In the genomic region with DNA sequence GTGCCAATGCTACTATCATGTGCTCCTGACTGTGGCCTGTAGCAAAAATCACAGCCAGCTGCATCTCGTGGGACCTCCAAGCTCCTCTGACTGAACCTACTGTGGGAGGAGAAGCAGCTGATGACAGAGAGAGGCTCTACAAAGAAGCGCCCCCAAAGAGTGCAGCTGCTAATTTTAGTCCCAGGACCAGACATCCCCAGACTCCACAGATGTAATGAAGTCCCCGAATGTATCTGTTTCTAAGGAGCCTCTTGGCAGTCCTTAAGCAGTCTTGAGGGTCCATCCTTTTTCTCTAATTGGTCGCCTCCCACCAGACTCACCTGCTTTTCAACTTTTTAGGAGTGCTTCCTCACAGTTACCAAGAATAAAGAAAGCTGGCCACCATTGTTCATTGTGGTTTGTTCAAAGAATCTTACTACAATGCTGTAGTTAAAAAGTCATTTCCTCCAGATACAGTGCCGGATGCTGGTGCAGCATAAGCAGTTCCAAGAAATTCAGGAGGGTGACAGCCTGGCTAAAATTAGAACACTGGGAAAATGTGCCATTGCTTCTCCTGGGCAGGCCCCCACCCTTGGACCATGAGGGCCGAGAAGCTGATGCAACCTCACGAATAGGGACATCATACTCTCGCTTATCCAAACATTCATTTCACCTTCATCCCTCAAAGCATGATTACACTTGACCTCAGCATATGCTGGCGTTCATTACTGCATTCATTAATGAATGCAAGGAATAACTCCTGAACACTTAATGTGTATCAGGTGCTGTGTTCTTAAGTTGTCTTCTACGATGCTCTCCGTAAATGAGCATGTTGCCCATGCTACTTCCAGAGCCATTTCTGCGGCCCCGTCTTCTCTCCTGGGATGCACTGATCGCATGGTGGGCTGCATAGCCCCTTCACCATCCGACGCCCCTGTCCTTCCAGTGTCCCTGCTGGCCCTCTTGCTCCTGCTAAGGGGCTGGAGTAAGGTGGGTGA, we compare ENCODE assay signal across 10 cellular contexts.
DNase-seq lines count a peak whose midpoint lies in the region; ATAC-seq and TF ChIP-seq lines count a peak whose summit lies in the region.
"Had no signal": no experiment of that assay in that cellular context is flagged by ENCODE, and none has a peak within 500 bp of the region (broad histone marks: within the 10 kb centered on the region; RNA-seq: fewer than 3 reads in every experiment).

No MANE protein-coding gene starts in this region.

- peaks cover 89% of the 10 kb centered on the region for H3K4me1 Mint-ChIP-seq in T-helper 1 cell treated with Interleukin-12 subunit alpha and Interleukin-12 subunit beta and Interleukin-4 antibody, amounts not matched to agents 30 μg/mL and 1 μg/mL, for 36 hours (ENCODE audit: low read depth)
- H3K4me1 Mint-ChIP-seq in nephron (peaks cover 39% of the 10 kb centered on the region), endodermal cell (peaks cover 3% of the 10 kb centered on the region)

- H3K79me1 ChIP-seq in trophoblast cell (ENCODE audit: low read length), result no peaks in the 10 kb centered on the region

- no peak overlapping the region for H2BK12ac ChIP-seq in trophoblast cell (ENCODE audit: low read length)

- H4K20me1 ChIP-seq in BLaER1 treated with 17β-estradiol and CSF1 and Interleukin-3, amounts not matched to agents 10 nM and 100 nM, result no peaks in the 10 kb centered on the region

- no peak for ATAC-seq in HG02938 (IDR thresholded peaks at IDR 0.05; ENCODE audit: unreplicated experiment)
- ATAC-seq: PC-3 had no signal

- H3K36me3 Mint-ChIP-seq in T-helper 1 cell treated with Interleukin-12 subunit alpha and Interleukin-12 subunit beta and Interleukin-4 antibody, amounts not matched to agents 30 μg/mL and 1 μg/mL, for 36 hours (ENCODE audit: low read depth), result peaks cover 16% of the 10 kb centered on the region
- H3K36me3 Mint-ChIP-seq in nephron (ENCODE audit: low read depth), result no peaks in the 10 kb centered on the region
- H3K36me3 Mint-ChIP-seq in endodermal cell (ENCODE audit: low read depth), result no peaks in the 10 kb centered on the region

- peak overlapping the region; percentile 58 for H3K4me3 Mint-ChIP-seq in T-helper 1 cell treated with Interleukin-12 subunit alpha and Interleukin-12 subunit beta and Interleukin-4 antibody, amounts not matched to agents 30 μg/mL and 1 μg/mL, for 36 hours
- H3K4me3 Mint-ChIP-seq in nephron (peak overlapping the region in 1 of 3 experiments; percentile 4), endodermal cell (no peak overlapping the region)

- WGBS in trophoblast cell (ENCODE audit: extremely low coverage, insufficient coverage, insufficient read length), result no CpG with 5 or more reads among the region's 16 CpGs
- 90 to 94% methylated on average over 5 to 16 of the region's 16 CpGs for WGBS in endodermal cell (ENCODE audit: insufficient coverage in 1 of 2, insufficient read length in 1 of 2), 2 experiments

- peak overlapping the region; percentile 14 to 85 (median 64) for H3K27ac ChIP-seq in BLaER1 treated with 17β-estradiol and CSF1 and Interleukin-3, amounts not matched to agents 10 nM and 100 nM
- no peak overlapping the region for H3K27ac ChIP-seq in brain microvascular endothelial cell
- H3K27ac ChIP-seq in trophoblast cell (ENCODE audit: low read depth, low read length), result no peak overlapping the region
- no peak overlapping the region for H3K27ac ChIP-seq in endodermal cell (ENCODE audit: low read depth, low read length)

- no peak overlapping the region for H3K4me3 ChIP-seq in BLaER1 treated with 17β-estradiol and CSF1 and Interleukin-3, amounts not matched to agents 10 nM and 100 nM
- H3K4me3 ChIP-seq in brain microvascular endothelial cell (ENCODE audit: low read depth, low read length) (no peak overlapping the region), trophoblast cell (ENCODE audit: low read depth, low read length) (no peak overlapping the region), endodermal cell (ENCODE audit: low read length) (no peak overlapping the region)

- no peak overlapping the region for H2AK5ac ChIP-seq in trophoblast cell (ENCODE audit: low read length)

- no peak overlapping the region for H4K8ac ChIP-seq in trophoblast cell (ENCODE audit: low read depth, low read length)

- no peak for TF ChIP-seq CTCF in brain microvascular endothelial cell (IDR thresholded peaks at IDR 0.05; ENCODE audit: low read depth, low read length, missing control alignments)
- no peak for TF ChIP-seq CTCF in nephron (IDR thresholded peaks at IDR 0.05; ENCODE audit: unreplicated experiment in 3 of 3)
- TF ChIP-seq CTCF in endodermal cell (conservative IDR thresholded peaks at IDR 0.05), result no peak

- no peak overlapping the region for H4K91ac ChIP-seq in trophoblast cell (ENCODE audit: low read depth, low read length)

- H3K27ac Mint-ChIP-seq in T-helper 1 cell treated with Interleukin-12 subunit alpha and Interleukin-12 subunit beta and Interleukin-4 antibody, amounts not matched to agents 30 μg/mL and 1 μg/mL, for 36 hours, result peak overlapping the region; percentile 99
- H3K27ac Mint-ChIP-seq in nephron, result peak overlapping the region; percentile 20 to 59 (median 27)
- H3K27ac Mint-ChIP-seq in endodermal cell, result no peak overlapping the region

- H4K12ac ChIP-seq in trophoblast cell (ENCODE audit: low read depth, low read length), result no peak overlapping the region

- H3K23ac ChIP-seq in trophoblast cell (ENCODE audit: low read length), result no peak overlapping the region

- no peak overlapping the region for H3K14ac ChIP-seq in trophoblast cell (ENCODE audit: low read length)

- no peak overlapping the region for H2BK5ac ChIP-seq in trophoblast cell (ENCODE audit: low read depth, low read length, poor library complexity)

- peak overlapping the region in 8 of 11 experiments; percentile 5 to 78 (median 41); a peak in 13 of 22 replicates for H3K9ac ChIP-seq in BLaER1 treated with 17β-estradiol and CSF1 and Interleukin-3, amounts not matched to agents 10 nM and 100 nM
- H3K9ac ChIP-seq in trophoblast cell (ENCODE audit: low read length) (no peak overlapping the region), endodermal cell (ENCODE audit: extremely low read depth, low read length, poor library complexity, severe bottlenecking) (no peak overlapping the region)

- peaks cover 47 to 89% (median 54%) of the 10 kb centered on the region in 10 experiments for H3K4me1 ChIP-seq in BLaER1 treated with 17β-estradiol and CSF1 and Interleukin-3, amounts not matched to agents 10 nM and 100 nM
- H3K4me1 ChIP-seq in trophoblast cell (ENCODE audit: control insufficient read depth in 1 of 2, insufficient read depth in 2 of 2, low read length in 2 of 2) (no peaks in the 10 kb centered on the region), endodermal cell (ENCODE audit: control insufficient read depth, insufficient read depth, low read length) (no peaks in the 10 kb centered on the region)

- no peak overlapping the region for H2AFZ ChIP-seq in trophoblast cell (ENCODE audit: insufficient read depth, low read length, poor library complexity)

- no peaks in the 10 kb centered on the region for H3K27me3 Mint-ChIP-seq in T-helper 1 cell treated with Interleukin-12 subunit alpha and Interleukin-12 subunit beta and Interleukin-4 antibody, amounts not matched to agents 30 μg/mL and 1 μg/mL, for 36 hours (ENCODE audit: low read depth)
- H3K27me3 Mint-ChIP-seq in nephron (ENCODE audit: low read depth) (peaks cover 9% of the 10 kb centered on the region), endodermal cell (ENCODE audit: insufficient read depth) (peaks cover 11% of the 10 kb centered on the region)

- peaks cover 0 to 23% (median 11%) of the 10 kb centered on the region in 11 experiments; a peak in 13 of 22 replicates for H3K9me3 ChIP-seq in BLaER1 treated with 17β-estradiol and CSF1 and Interleukin-3, amounts not matched to agents 10 nM and 100 nM (replicated peaks in 1 of 11)
- H3K9me3 ChIP-seq in trophoblast cell (ENCODE audit: insufficient read depth, low read depth, low read length), result peaks cover 3% of the 10 kb centered on the region
- peaks cover 7% of the 10 kb centered on the region for H3K9me3 ChIP-seq in endodermal cell (ENCODE audit: control insufficient read depth, low read length)

- H3K18ac ChIP-seq in trophoblast cell (ENCODE audit: low read length), result no peak overlapping the region

- peak overlapping the region; percentile 66 to 86 (median 78) for H3K4me2 ChIP-seq in BLaER1 treated with 17β-estradiol and CSF1 and Interleukin-3, amounts not matched to agents 10 nM and 100 nM
- no peak overlapping the region for H3K4me2 ChIP-seq in trophoblast cell (ENCODE audit: low read length)

- no peak overlapping the region for H3K4ac ChIP-seq in trophoblast cell (ENCODE audit: low read depth, low read length)

- in situ Hi-C loops in brain microvascular endothelial cell (cut with HindIII; ENCODE audit: low pct_ligation_motif_present, low sequenced_read_pairs), result no loop called here

- H3K9me3 Mint-ChIP-seq in T-helper 1 cell treated with Interleukin-12 subunit alpha and Interleukin-12 subunit beta and Interleukin-4 antibody, amounts not matched to agents 30 μg/mL and 1 μg/mL, for 36 hours, result peaks cover 13% of the 10 kb centered on the region
- H3K9me3 Mint-ChIP-seq in nephron (no peaks in the 10 kb centered on the region), endodermal cell (peaks cover 6% of the 10 kb centered on the region)

- H3K36me3 ChIP-seq in BLaER1 treated with 17β-estradiol and CSF1 and Interleukin-3, amounts not matched to agents 10 nM and 100 nM, result peaks cover 0 to 38% (median 0%) of the 10 kb centered on the region in 11 experiments; a peak in 9 of 22 replicates
- H3K36me3 ChIP-seq in brain microvascular endothelial cell (replicated peaks) (no peaks in the 10 kb centered on the region), trophoblast cell (ENCODE audit: control insufficient read depth in 1 of 2, insufficient read depth in 2 of 2, low read length in 2 of 2) (no peaks in the 10 kb centered on the region), endodermal cell (ENCODE audit: control insufficient read depth, insufficient read depth, low read length) (no peaks in the 10 kb centered on the region)

- no peak overlapping the region for H2BK120ac ChIP-seq in trophoblast cell (ENCODE audit: insufficient read depth, low read length, poor library complexity)

- H3K79me2 ChIP-seq in trophoblast cell (ENCODE audit: control insufficient read depth, insufficient read depth, low read length, poor library complexity), result no peaks in the 10 kb centered on the region

- no peaks in the 10 kb centered on the region for H3K27me3 ChIP-seq in BLaER1 treated with 17β-estradiol and CSF1 and Interleukin-3, amounts not matched to agents 10 nM and 100 nM
- no peaks in the 10 kb centered on the region for H3K27me3 ChIP-seq in brain microvascular endothelial cell (replicated peaks)
- H3K27me3 ChIP-seq in trophoblast cell (ENCODE audit: insufficient read depth, low read length), result no peaks in the 10 kb centered on the region
- peaks cover 13% of the 10 kb centered on the region for H3K27me3 ChIP-seq in endodermal cell (ENCODE audit: control insufficient read depth, insufficient read depth, low read length, poor library complexity, severe bottlenecking)

- DNase-seq in brain microvascular endothelial cell, result peak; percentile 7
- no peak for DNase-seq in trophoblast cell
- DNase-seq in COLO829 (ENCODE audit: low spot score), result no peak
- no peak for DNase-seq in endodermal cell
- DNase-seq: activated gamma-delta T cell treated with Interleukin-2 at 50 U/mL for 16 hours, PC-3 had no signal

Comparison
In these comparisons a context has a peak if more than half of its experiments do, and no peak if none do; other contexts are left out.
1. H3K27ac ChIP-seq: peak in BLaER1 treated with 17β-estradiol and CSF1 and Interleukin-3, amounts not matched to agents 10 nM and 100 nM (11 of 11); none in brain microvascular endothelial cell (single experiment), trophoblast cell (single experiment) and endodermal cell (single experiment).
2. H3K9ac ChIP-seq: peak in BLaER1 treated with 17β-estradiol and CSF1 and Interleukin-3, amounts not matched to agents 10 nM and 100 nM (8 of 11); none in trophoblast cell (single experiment) and endodermal cell (single experiment).